7 cellular contexts compared by ENCODE assay signal in genomic region chr20:325889-326644, GRCh38. TPM values are rescaled to one million over a fixed set of nuclear protein-coding genes. Genes with fewer than 3 reads are reported as not detected.
DNase-seq lines count a peak whose midpoint lies in the region; ATAC-seq, FAIRE-seq and TF ChIP-seq lines count a peak whose summit lies in the region.

No MANE protein-coding gene starts in this region.

- no peak for FAIRE-seq in RCC 7860 (lab: Jason Lieb, UNC)

- peaks cover 60% of the 10 kb centered on the region for H3K27me3 ChIP-seq in neutrophil

- peak overlapping the region; percentile 74 for H3K27ac ChIP-seq in neutrophil

- TF ChIP-seq CTCF in GM12875 (IDR thresholded peaks at IDR 0.05; ENCODE audit: borderline replicate concordance, insufficient read depth, low read depth, low read length) (no peak), neutrophil (IDR thresholded peaks at IDR 0.05) (no peak)

- H3K9me3 ChIP-seq in neutrophil = no peaks in the 10 kb centered on the region

- H3K4me3 ChIP-seq in GM12875 (ENCODE audit: low read depth, low read length) = peak overlapping the region; percentile 61
- peak overlapping the region; percentile 83 to 91 for H3K4me3 ChIP-seq in neutrophil (ENCODE audit: low read depth in 1 of 2, low read length in 1 of 2)

- H3K36me3 Mint-ChIP-seq in activated naive CD4-positive, alpha-beta T cell treated with anti-CD3 and anti-CD28 coated beads, Interleukin-2, amount 50 U/mL, for 72 hours = peaks cover 0 to 6% of the 10 kb centered on the region in 2 donors

- peaks cover 31 to 36% of the 10 kb centered on the region in 2 experiments for H3K4me1 ChIP-seq in neutrophil (ENCODE audit: control insufficient read depth in 1 of 2, insufficient read depth in 1 of 2, low read depth in 1 of 2, low read length in 1 of 2)

- intact Hi-C loops in Right ventricle myocardium inferior (cut with DNase I) = loop anchor here (5.0 kb wide), 1 partner anchor 49 kb away; no protein-coding TSS in a partner anchor

- peak overlapping the region in 1 of 2 donors; percentile 89 for H3K27ac Mint-ChIP-seq in activated naive CD4-positive, alpha-beta T cell treated with anti-CD3 and anti-CD28 coated beads, Interleukin-2, amount 50 U/mL, for 72 hours

- H3K36me3 ChIP-seq in neutrophil = no peaks in the 10 kb centered on the region

- peak in 1 of 2 donors; percentile 1 for ATAC-seq in activated naive CD4-positive, alpha-beta T cell treated with anti-CD3 and anti-CD28 coated beads, Interleukin-2, amount 50 U/mL, for 72 hours
- ATAC-seq in Right ventricle myocardium inferior (no peak), HG02678 (IDR thresholded peaks at IDR 0.05; ENCODE audit: unreplicated experiment) (no peak)

- H3K9me3 Mint-ChIP-seq in activated naive CD4-positive, alpha-beta T cell treated with anti-CD3 and anti-CD28 coated beads, Interleukin-2, amount 50 U/mL, for 72 hours = no peaks in the 10 kb centered on the region

- peak; percentile 73 for DNase-seq in HK-2 (ENCODE audit: unreplicated experiment)
- DNase-seq in RCC 7860 (ENCODE audit: low spot score) = peak; percentile 25
- DNase-seq in activated naive CD4-positive, alpha-beta T cell treated with anti-CD3 and anti-CD28 coated beads, Interleukin-2, amount 50 U/mL, for 72 hours (ENCODE audit: low spot score in 2 of 2) = peak; percentile 62 to 80
- DNase-seq in Right ventricle myocardium inferior (ENCODE audit: missing footprints) = peak; percentile 91

RNA-seq across cellular contexts. Expression of gene SOX12, which starts 0.7 kb away (rescaled TPM):
- 10 to 100 TPM in 1 of 2 donors, 1 to 10 TPM in 1; 4.9 to 11.8 TPM for total RNA-seq in activated naive CD4-positive, alpha-beta T cell treated with anti-CD3 and anti-CD28 coated beads, Interleukin-2, amount 50 U/mL, for 72 hours
- 16.5 TPM for total RNA-seq in Right ventricle myocardium inferior

RNA-seq across cellular contexts. Expression of gene NRSN2, which starts 20.8 kb away (rescaled TPM):
- 1 to 10 TPM; 4.2 to 8.5 TPM for total RNA-seq in activated naive CD4-positive, alpha-beta T cell treated with anti-CD3 and anti-CD28 coated beads, Interleukin-2, amount 50 U/mL, for 72 hours
- total RNA-seq in Right ventricle myocardium inferior = 19.8 TPM

RNA-seq across cellular contexts. Expression of gene ZCCHC3, which starts 28.7 kb away (rescaled TPM):
- 10 to 100 TPM; 15.4 to 17.0 TPM for total RNA-seq in activated naive CD4-positive, alpha-beta T cell treated with anti-CD3 and anti-CD28 coated beads, Interleukin-2, amount 50 U/mL, for 72 hours
- total RNA-seq in Right ventricle myocardium inferior = 11.0 TPM

RNA-seq across cellular contexts. Expression of gene C20orf96, which starts 35.5 kb away (rescaled TPM):
- total RNA-seq in activated naive CD4-positive, alpha-beta T cell treated with anti-CD3 and anti-CD28 coated beads, Interleukin-2, amount 50 U/mL, for 72 hours = 10 to 100 TPM; 10.1 to 10.3 TPM
- total RNA-seq in Right ventricle myocardium inferior = 5.4 TPM

RNA-seq across cellular contexts. Expression of gene TRIB3, which starts 54.5 kb away (rescaled TPM):
- 10 to 100 TPM; 31.3 to 39.4 TPM for total RNA-seq in activated naive CD4-positive, alpha-beta T cell treated with anti-CD3 and anti-CD28 coated beads, Interleukin-2, amount 50 U/mL, for 72 hours
- total RNA-seq in Right ventricle myocardium inferior = 0.65 TPM

Comparison
In these comparisons a context has a peak if more than half of its experiments do, and no peak if none do; other contexts are left out.
1. DNase-seq: peak in every context shown above with its lines; median percentile 91 in Right ventricle myocardium inferior; 73 in HK-2; 71 in activated naive CD4-positive, alpha-beta T cell treated with anti-CD3 and anti-CD28 coated beads, Interleukin-2, amount 50 U/mL, for 72 hours; 25 in RCC 7860.